Comparison of ENCODE assay signal across 1 cellular context in genomic region chr2:178811045-178811444, GRCh38.
TF ChIP-seq lines count a peak whose summit lies in the region.

No MANE protein-coding gene starts in this region.

TF ChIP-seq in GM12878, 131 proteins besides CTCF, POLR2A, EP300 and RAD21 (continued from another document):
- no peak for TF ChIP-seq ZBTB40 (IDR thresholded peaks at IDR 0.05; ENCODE audit: borderline replicate concordance)
- TF ChIP-seq SUPT20H (IDR thresholded peaks at IDR 0.05; ENCODE audit: borderline replicate concordance, control insufficient read depth, low read depth, low read length), result no peak
